Comparison of ENCODE assay signal across 2 cellular contexts in genomic region chr9:115411516-115411915, GRCh38.
TF ChIP-seq lines count a peak whose summit lies in the region.

No MANE protein-coding gene starts in this region.

TF ChIP-seq in SK-N-SH treated with all-trans-retinoic acid at 6 μM for 48 hours, 23 proteins besides CTCF, POLR2A, EP300 and RAD21 (continued from another document):
- TF ChIP-seq, protein P1, sequence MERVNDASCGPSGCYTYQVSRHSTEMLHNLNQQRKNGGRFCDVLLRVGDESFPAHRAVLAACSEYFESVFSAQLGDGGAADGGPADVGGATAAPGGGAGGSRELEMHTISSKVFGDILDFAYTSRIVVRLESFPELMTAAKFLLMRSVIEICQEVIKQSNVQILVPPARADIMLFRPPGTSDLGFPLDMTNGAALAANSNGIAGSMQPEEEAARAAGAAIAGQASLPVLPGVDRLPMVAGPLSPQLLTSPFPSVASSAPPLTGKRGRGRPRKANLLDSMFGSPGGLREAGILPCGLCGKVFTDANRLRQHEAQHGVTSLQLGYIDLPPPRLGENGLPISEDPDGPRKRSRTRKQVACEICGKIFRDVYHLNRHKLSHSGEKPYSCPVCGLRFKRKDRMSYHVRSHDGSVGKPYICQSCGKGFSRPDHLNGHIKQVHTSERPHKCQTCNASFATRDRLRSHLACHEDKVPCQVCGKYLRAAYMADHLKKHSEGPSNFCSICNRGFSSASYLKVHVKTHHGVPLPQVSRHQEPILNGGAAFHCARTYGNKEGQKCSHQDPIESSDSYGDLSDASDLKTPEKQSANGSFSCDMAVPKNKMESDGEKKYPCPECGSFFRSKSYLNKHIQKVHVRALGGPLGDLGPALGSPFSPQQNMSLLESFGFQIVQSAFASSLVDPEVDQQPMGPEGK (CRISPR knock-in tag; IDR thresholded peaks at IDR 0.05; ENCODE audit: borderline replicate concordance), result no peak
- TF ChIP-seq ZNF565 (CRISPR knock-in tag; conservative IDR thresholded peaks at IDR 0.05; ENCODE audit: low read depth) (no peak), ESRRG (CRISPR knock-in tag; IDR thresholded peaks at IDR 0.05) (no peak), TSHZ2 (CRISPR knock-in tag; IDR thresholded peaks at IDR 0.05) (no peak), CSDC2 (CRISPR knock-in tag; IDR thresholded peaks at IDR 0.05) (no peak), ZNF8 (CRISPR knock-in tag; IDR thresholded peaks at IDR 0.05) (no peak), OSR1 (CRISPR knock-in tag; IDR thresholded peaks at IDR 0.05) (no peak), ZNF70 (CRISPR knock-in tag; IDR thresholded peaks at IDR 0.05) (no peak), TOX (CRISPR knock-in tag; IDR thresholded peaks at IDR 0.05; ENCODE audit: borderline replicate concordance) (no peak), ISL1 (CRISPR knock-in tag; IDR thresholded peaks at IDR 0.05) (no peak), SNAI2 (CRISPR knock-in tag; IDR thresholded peaks at IDR 0.05) (no peak)

TF ChIP-seq in SK-N-SH, 30 proteins besides CTCF, POLR2A, EP300 and RAD21 (continued from another document):
- TF ChIP-seq YY1 (IDR thresholded peaks at IDR 0.05; ENCODE audit: low read depth), result no peak
- TF ChIP-seq FOSL2 (IDR thresholded peaks at IDR 0.05; ENCODE audit: borderline replicate concordance, low read depth), result no peak
- TF ChIP-seq, protein P2, sequence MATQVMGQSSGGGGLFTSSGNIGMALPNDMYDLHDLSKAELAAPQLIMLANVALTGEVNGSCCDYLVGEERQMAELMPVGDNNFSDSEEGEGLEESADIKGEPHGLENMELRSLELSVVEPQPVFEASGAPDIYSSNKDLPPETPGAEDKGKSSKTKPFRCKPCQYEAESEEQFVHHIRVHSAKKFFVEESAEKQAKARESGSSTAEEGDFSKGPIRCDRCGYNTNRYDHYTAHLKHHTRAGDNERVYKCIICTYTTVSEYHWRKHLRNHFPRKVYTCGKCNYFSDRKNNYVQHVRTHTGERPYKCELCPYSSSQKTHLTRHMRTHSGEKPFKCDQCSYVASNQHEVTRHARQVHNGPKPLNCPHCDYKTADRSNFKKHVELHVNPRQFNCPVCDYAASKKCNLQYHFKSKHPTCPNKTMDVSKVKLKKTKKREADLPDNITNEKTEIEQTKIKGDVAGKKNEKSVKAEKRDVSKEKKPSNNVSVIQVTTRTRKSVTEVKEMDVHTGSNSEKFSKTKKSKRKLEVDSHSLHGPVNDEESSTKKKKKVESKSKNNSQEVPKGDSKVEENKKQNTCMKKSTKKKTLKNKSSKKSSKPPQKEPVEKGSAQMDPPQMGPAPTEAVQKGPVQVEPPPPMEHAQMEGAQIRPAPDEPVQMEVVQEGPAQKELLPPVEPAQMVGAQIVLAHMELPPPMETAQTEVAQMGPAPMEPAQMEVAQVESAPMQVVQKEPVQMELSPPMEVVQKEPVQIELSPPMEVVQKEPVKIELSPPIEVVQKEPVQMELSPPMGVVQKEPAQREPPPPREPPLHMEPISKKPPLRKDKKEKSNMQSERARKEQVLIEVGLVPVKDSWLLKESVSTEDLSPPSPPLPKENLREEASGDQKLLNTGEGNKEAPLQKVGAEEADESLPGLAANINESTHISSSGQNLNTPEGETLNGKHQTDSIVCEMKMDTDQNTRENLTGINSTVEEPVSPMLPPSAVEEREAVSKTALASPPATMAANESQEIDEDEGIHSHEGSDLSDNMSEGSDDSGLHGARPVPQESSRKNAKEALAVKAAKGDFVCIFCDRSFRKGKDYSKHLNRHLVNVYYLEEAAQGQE (IDR thresholded peaks at IDR 0.05; ENCODE audit: low read depth, low read length), result no peak
- no peak for TF ChIP-seq SMC3 (IDR thresholded peaks at IDR 0.05; ENCODE audit: low read depth, low read length)
- TF ChIP-seq IRF3 (IDR thresholded peaks at IDR 0.05; ENCODE audit: low read depth, low read length), result no peak
- TF ChIP-seq RXRA (IDR thresholded peaks at IDR 0.05; ENCODE audit: borderline replicate concordance, low read depth), result no peak
- TF ChIP-seq NFIC (IDR thresholded peaks at IDR 0.05; ENCODE audit: borderline replicate concordance), result no peak
- no peak for TF ChIP-seq USF2 (IDR thresholded peaks at IDR 0.05; ENCODE audit: borderline replicate concordance, low read depth, low read length)
- no peak for TF ChIP-seq RFX5 (IDR thresholded peaks at IDR 0.05; ENCODE audit: low read length)
- no peak for TF ChIP-seq RCOR1 (IDR thresholded peaks at IDR 0.05; ENCODE audit: low read length)
- no peak for TF ChIP-seq EZH2phosphoT487 (IDR thresholded peaks at IDR 0.05; ENCODE audit: borderline replicate concordance, low read depth)
- TF ChIP-seq FOXJ3 (CRISPR knock-in tag; IDR thresholded peaks at IDR 0.05), result no peak
- TF ChIP-seq MXI1 (IDR thresholded peaks at IDR 0.05; ENCODE audit: low read depth, low read length), result no peak
- TF ChIP-seq GABPA (IDR thresholded peaks at IDR 0.05; ENCODE audit: low read depth), result no peak
- TF ChIP-seq TAF1 (IDR thresholded peaks at IDR 0.05; ENCODE audit: borderline replicate concordance, low read depth, low read length), result no peak
- TF ChIP-seq PBX3 (IDR thresholded peaks at IDR 0.05), result no peak
- no peak for TF ChIP-seq TCF12 (IDR thresholded peaks at IDR 0.05)
- TF ChIP-seq MEF2A (IDR thresholded peaks at IDR 0.05; ENCODE audit: borderline replicate concordance, low read depth), result no peak
